In the genomic region with DNA sequence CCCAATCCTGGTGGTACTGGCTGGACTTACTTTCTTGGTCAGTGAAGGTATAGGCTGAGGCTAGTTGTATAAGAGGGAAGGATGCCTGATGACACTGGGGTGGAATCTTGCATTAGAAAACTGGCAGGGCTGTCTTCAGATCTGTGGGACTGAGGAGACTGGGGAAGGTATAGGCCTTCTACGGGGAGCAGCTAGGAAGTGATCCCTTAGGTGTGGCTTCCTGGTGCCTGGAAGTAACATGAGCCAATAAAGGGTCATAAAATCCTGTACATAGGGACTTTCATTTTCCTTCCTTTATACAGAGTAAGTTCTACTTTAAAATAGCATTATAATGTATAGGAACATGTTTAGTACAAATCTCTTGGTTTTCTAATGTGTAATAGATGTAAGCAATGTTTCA, we compare ENCODE assay signal across 14 cellular contexts.
"Had no signal": no experiment of that assay in that cellular context is flagged by ENCODE, and none has a peak within 500 bp of the region (broad histone marks: within the 10 kb centered on the region; RNA-seq: fewer than 3 reads in every experiment).

No MANE protein-coding gene starts in this region.

- DNase-seq: activated CD4-positive, alpha-beta memory T cell treated with anti-CD3 and anti-CD28 coated beads for 36 hours; activated effector memory CD4-positive, alpha-beta T cell treated with Interleukin-2 at 50 U/mL for 16 hours; activated naive CD4-positive, alpha-beta T cell treated with anti-CD3 and anti-CD28 coated beads, Interleukin-2, amount 50 U/mL, for 16 hours; activated T-cell treated with anti-CD3 and anti-CD28 coated beads, Interleukin-2, amount 50 U/mL, for 4 hours; dermis blood vessel endothelial cell; left colon; lower lobe of right lung; midbrain; psoas muscle; right lobe of liver; stomach; T1000; testis; upper lobe of left lung had no signal

- ATAC-seq: activated T-cell treated with anti-CD3 and anti-CD28 coated beads, Interleukin-2, amount 50 U/mL, for 4 hours; left colon; psoas muscle had no signal
